In genomic region chr6:170066679-170067078, GRCh38 we compare ENCODE assay signal across 22 cellular contexts.
A peak's percentile ranks its signal among the peaks of the same experiment; 100 is the strongest.
DNase-seq lines count a peak whose midpoint lies in the region; ATAC-seq and TF ChIP-seq lines count a peak whose summit lies in the region.
"Had no signal": no experiment of that assay in that cellular context is flagged by ENCODE, and none has a peak within 500 bp of the region (broad histone marks: within the 10 kb centered on the region; RNA-seq: fewer than 3 reads in every experiment).

No MANE protein-coding gene starts in this region.

- H3K9me3 ChIP-seq in left ventricle myocardium inferior (replicated peaks) (peaks cover 14% of the 10 kb centered on the region), endodermal cell (ENCODE audit: control insufficient read depth, low read length) (no peaks in the 10 kb centered on the region), ovary (peaks cover 0 to 3% of the 10 kb centered on the region in 2 donors)

- H3K27me3 Mint-ChIP-seq in endodermal cell (ENCODE audit: insufficient read depth) (peaks cover 3% of the 10 kb centered on the region), type B pancreatic cell (no peaks in the 10 kb centered on the region)

- peak; percentile 30 for DNase-seq in Right ventricle myocardium inferior (ENCODE audit: missing footprints)
- DNase-seq in left ventricle myocardium inferior, result no peak
- DNase-seq in endodermal cell, result peak; percentile 2
- peak in 3 of 5 donors; percentile 1 to 7 (median 4) for DNase-seq in ovary
- DNase-seq in type B pancreatic cell (ENCODE audit: extremely low spot score, unreplicated experiment), result peak; percentile 60
- DNase-seq in stimulated activated CD4-positive, alpha-beta T cell treated with anti-CD3 and anti-CD28 coated beads, Interleukin-12 subunit alpha, Interleukin-12 subunit beta, amount 100 ng/mL, for 4 hours, result no peak
- no peak for DNase-seq in foreskin melanocyte
- DNase-seq: CD4-positive, alpha-beta memory T cell; DMS153; GF-D8; IMR-90; Karpas-422; NCI-H1436 treated with DMSO at 0.1 percent for 48 hours; NCI-H2029; NCI-H345; NCI-H524 treated with DMSO at 0.1 percent for 48 hours; PC-9 had no signal

- H3K4me3 ChIP-seq in left ventricle myocardium inferior, result no peak overlapping the region
- no peak overlapping the region for H3K4me3 ChIP-seq in endodermal cell (ENCODE audit: low read length)
- H3K4me3 ChIP-seq in ovary, result no peak overlapping the region
- H3K4me3 ChIP-seq: BLaER1, GM23338, PC-9 had no signal

- H3K36me3 Mint-ChIP-seq in endodermal cell (ENCODE audit: low read depth) (peaks cover 4% of the 10 kb centered on the region), type B pancreatic cell (no peaks in the 10 kb centered on the region)

- H3K4me3 Mint-ChIP-seq in endodermal cell (no peak overlapping the region), type B pancreatic cell (no peak overlapping the region)
- H3K4me3 Mint-ChIP-seq: CD4-positive, alpha-beta memory T cell; GM23338 had no signal

- intact Hi-C loops in Right ventricle myocardium inferior (cut with DNase I), result no loop called here
- intact Hi-C loops in left ventricle myocardium inferior (cut with micrococcal nuclease), result no loop called here
- intact Hi-C loops in ovary (cut with DNase I), result no loop called here

- no peak overlapping the region for H3K27ac Mint-ChIP-seq in endodermal cell
- H3K27ac Mint-ChIP-seq in type B pancreatic cell, result no peak overlapping the region
- H3K27ac Mint-ChIP-seq: CD4-positive, alpha-beta memory T cell; GM23338 had no signal

- TF ChIP-seq CTCF in left ventricle myocardium inferior (IDR thresholded peaks at IDR 0.05; ENCODE audit: borderline replicate concordance), result no peak
- no peak for TF ChIP-seq CTCF in endodermal cell (conservative IDR thresholded peaks at IDR 0.05)
- TF ChIP-seq CTCF in ovary (IDR thresholded peaks at IDR 0.05), result no peak
- TF ChIP-seq CTCF in type B pancreatic cell (conservative IDR thresholded peaks at IDR 0.05), result no peak

- no peak for TF ChIP-seq EP300 in ovary (IDR thresholded peaks at IDR 0.05)

- H3K9ac ChIP-seq in endodermal cell (ENCODE audit: extremely low read depth, low read length, poor library complexity, severe bottlenecking), result no peak overlapping the region
- H3K9ac ChIP-seq: BLaER1 had no signal

- TF ChIP-seq POLR2A in ovary (IDR thresholded peaks at IDR 0.05), result no peak

- no peaks in the 10 kb centered on the region for H3K36me3 ChIP-seq in left ventricle myocardium inferior
- no peaks in the 10 kb centered on the region for H3K36me3 ChIP-seq in endodermal cell (ENCODE audit: control insufficient read depth, insufficient read depth, low read length)
- H3K36me3 ChIP-seq in ovary, result no peaks in the 10 kb centered on the region
- H3K36me3 ChIP-seq: BLaER1 had no signal

- H3K9me3 Mint-ChIP-seq in endodermal cell (peaks cover 20% of the 10 kb centered on the region), type B pancreatic cell (no peaks in the 10 kb centered on the region)

- peaks cover 15% of the 10 kb centered on the region for H3K27me3 ChIP-seq in left ventricle myocardium inferior (ENCODE audit: low read depth)
- H3K27me3 ChIP-seq in endodermal cell (ENCODE audit: control insufficient read depth, insufficient read depth, low read length, poor library complexity, severe bottlenecking), result no peaks in the 10 kb centered on the region
- H3K27me3 ChIP-seq in ovary, result no peaks in the 10 kb centered on the region
- H3K27me3 ChIP-seq: BLaER1 had no signal

- H3K27ac ChIP-seq in left ventricle myocardium inferior (replicated peaks) (no peak overlapping the region), endodermal cell (ENCODE audit: low read depth, low read length) (no peak overlapping the region), ovary (no peak overlapping the region)
- H3K27ac ChIP-seq: BLaER1, PC-9, RWPE1 had no signal

- H3K4me1 Mint-ChIP-seq in endodermal cell, result peaks cover 4% of the 10 kb centered on the region
- H3K4me1 Mint-ChIP-seq in type B pancreatic cell (ENCODE audit: unreplicated experiment), result peaks cover 4% of the 10 kb centered on the region
- H3K4me1 Mint-ChIP-seq: CD4-positive, alpha-beta memory T cell had no signal

- ATAC-seq in Right ventricle myocardium inferior (peak; percentile 20), GM21619 (IDR thresholded peaks at IDR 0.05; ENCODE audit: unreplicated experiment) (no peak)
- ATAC-seq: GM23338, HCT116 had no signal

- H3K4me1 ChIP-seq in left ventricle myocardium inferior (peaks cover 7% of the 10 kb centered on the region), endodermal cell (ENCODE audit: control insufficient read depth, insufficient read depth, low read length) (no peaks in the 10 kb centered on the region), ovary (ENCODE audit: insufficient read depth) (peaks cover 4% of the 10 kb centered on the region)
- H3K4me1 ChIP-seq: BLaER1 had no signal

- 78 to 84% methylated on average over 5 to 8 of the region's 8 CpGs for WGBS in endodermal cell (ENCODE audit: insufficient coverage in 1 of 2, insufficient read length in 1 of 2), 2 experiments
- 50 to 64% (median 55%) methylated on average over 8 of the region's 8 CpGs for WGBS in ovary, 3 donors

Comparison
In these comparisons a context has a peak if more than half of its experiments do, and no peak if none do; other contexts are left out.
1. DNase-seq: peak in Right ventricle myocardium inferior (single experiment), endodermal cell (single experiment), ovary (3 of 5) and type B pancreatic cell (single experiment); none in left ventricle myocardium inferior (single experiment), stimulated activated CD4-positive, alpha-beta T cell treated with anti-CD3 and anti-CD28 coated beads, Interleukin-12 subunit alpha, Interleukin-12 subunit beta, amount 100 ng/mL, for 4 hours (single experiment) and foreskin melanocyte (single experiment).